ENCODE assay signal across 34 cellular contexts in the genomic region with DNA sequence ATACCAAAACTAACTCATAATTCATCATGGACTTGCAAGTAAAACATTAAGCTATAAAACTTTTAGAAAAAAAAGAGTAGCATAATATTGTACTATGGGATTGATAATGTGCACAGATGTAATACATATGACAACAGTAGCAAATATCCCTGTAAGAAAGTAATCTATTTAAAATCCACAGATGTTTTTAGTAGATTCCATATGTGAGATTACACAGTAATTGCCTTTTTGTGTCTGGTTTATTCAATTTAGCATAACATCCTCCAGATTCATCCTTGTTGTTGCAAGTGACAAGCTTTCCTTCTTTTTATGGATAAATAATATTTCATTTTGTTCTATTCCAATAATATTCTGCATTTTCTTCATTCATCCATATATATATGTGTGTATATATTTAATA.
"Had no signal": no experiment of that assay in that cellular context is flagged by ENCODE, and none has a peak within 500 bp of the region (broad histone marks: within the 10 kb centered on the region; RNA-seq: fewer than 3 reads in every experiment).

No MANE protein-coding gene starts in this region.

- H3K9me3 ChIP-seq: MG63 had no signal

- DNase-seq: Karpas-422, Kasumi-1, MG63, MM.1S, MV-4-11, NCI-H1048, NCI-H1092, NCI-H1092 treated with DMSO at 0.1 percent for 48 hours, NCI-H1105, NCI-H1105 treated with DMSO at 0.1 percent for 48 hours, NCI-H1417, NCI-H1417 treated with DMSO at 0.1 percent for 48 hours, NCI-H1436, NCI-H1436 treated with DMSO at 0.1 percent for 48 hours, NCI-H146, NCI-H1694, NCI-H1694 treated with DMSO at 0.1 percent for 48 hours, NCI-H187, NCI-H187 treated with DMSO at 0.1 percent for 48 hours, NCI-H1930, NCI-H2029, NCI-H2029 treated with DMSO at 0.1 percent for 48 hours, NCI-H2081, NCI-H2081 treated with DMSO at 0.1 percent for 48 hours, NCI-H2107, NCI-H2171, NCI-H2171 treated with DMSO at 0.1 percent for 48 hours, NCI-H2227 treated with DMSO at 0.1 percent for 48 hours, NCI-H226, NCI-H345, NCI-H446, NCI-H446 treated with DMSO at 0.1 percent for 48 hours, NCI-H510A had no signal

- H3K36me3 ChIP-seq: MG63 had no signal

- H3K27ac ChIP-seq: KMS-11 had no signal

- H3K4me2 ChIP-seq: KMS-11 had no signal

- H3K27me3 ChIP-seq: MG63 had no signal

- H3K9ac ChIP-seq: KMS-11 had no signal

- H3K4me3 ChIP-seq: MG63 had no signal
